ENCODE assay signal across 28 cellular contexts in genomic region chr22:42770941-42771647, GRCh38. TPM values are rescaled to one million over a fixed set of nuclear protein-coding genes. Genes with fewer than 3 reads are reported as not detected.
DNase-seq lines count a peak whose midpoint lies in the region; ATAC-seq and TF ChIP-seq lines count a peak whose summit lies in the region.
"Had no signal": no experiment of that assay in that cellular context is flagged by ENCODE, and none has a peak within 500 bp of the region (broad histone marks: within the 10 kb centered on the region; RNA-seq: fewer than 3 reads in every experiment).

No MANE protein-coding gene starts in this region.

- H3K36me3 ChIP-seq in uterus: no peaks in the 10 kb centered on the region
- H3K36me3 ChIP-seq: esophagus squamous epithelium, upper lobe of left lung had no signal

- H3K9me3 Mint-ChIP-seq in memory B cell: no peaks in the 10 kb centered on the region
- no peaks in the 10 kb centered on the region for H3K9me3 Mint-ChIP-seq in naive thymus-derived CD8-positive, alpha-beta T cell
- H3K9me3 Mint-ChIP-seq: activated naive CD8-positive, alpha-beta T cell treated with anti-CD3 and anti-CD28 coated beads, Interleukin-2, amount 10 ng/mL, durations not matched to agents 7 days and 5 days; activated T-cell treated with anti-CD3 and anti-CD28 coated beads, Interleukin-2, amount 50 U/mL, for 24 hours; CD8-positive, alpha-beta T cell had no signal

- H3K4me1 Mint-ChIP-seq in memory B cell: peaks cover 21% of the 10 kb centered on the region
- peaks cover 0 to 8% (median 0%) of the 10 kb centered on the region in 4 donors for H3K4me1 Mint-ChIP-seq in naive thymus-derived CD8-positive, alpha-beta T cell
- H3K4me1 Mint-ChIP-seq: activated naive CD8-positive, alpha-beta T cell treated with anti-CD3 and anti-CD28 coated beads, Interleukin-2, amount 10 ng/mL, durations not matched to agents 7 days and 5 days had no signal

- H3K4me1 ChIP-seq in uterus: peaks cover 0 to 6% of the 10 kb centered on the region in 2 donors

- H3K27ac ChIP-seq in uterus: peak overlapping the region; percentile 53 to 56
- H3K27ac ChIP-seq: KMS-11 had no signal

- DNase-seq in NCI-H2171 treated with DMSO at 0.1 percent for 48 hours (lab: John Stamatoyannopoulos, UW) (peak; percentile 30), NCI-H2171 (lab: John Stamatoyannopoulos, UW) (no peak), NCI-H69 (lab: John Stamatoyannopoulos, UW) (peak; percentile 19), memory B cell (ENCODE audit: low spot score in 2 of 2) (no peak), uterus (no peak), anterior cingulate cortex (lab: John Stamatoyannopoulos, UW) (no peak)
- DNase-seq in effector CD4-positive, alpha-beta T cell: no peak
- no peak for DNase-seq in naive thymus-derived CD8-positive, alpha-beta T cell
- DNase-seq: activated CD4-positive, alpha-beta T cell treated with anti-CD3 and anti-CD28 coated beads for 48 hours; activated gamma-delta T cell; activated naive CD8-positive, alpha-beta T cell treated with anti-CD3 and anti-CD28 coated beads, Interleukin-2, amount 10 ng/mL, durations not matched to agents 7 days and 5 days; activated T-cell treated with anti-CD3 and anti-CD28 coated beads, Interleukin-2, amount 50 U/mL, for 24 hours; CD8-positive, alpha-beta T cell; dermis blood vessel endothelial cell; DMS53; esophagus squamous epithelium; foreskin melanocyte; GF-D8; left cardiac atrium; NCI-H1436; NCI-H446; small intestine; stimulated activated CD4-positive, alpha-beta T cell treated with anti-CD3 and anti-CD28 coated beads, Interleukin-2, amount 100 ng/mL, for 24 hours; T-helper 2 cell had no signal

- TF ChIP-seq CTCF in uterus (IDR thresholded peaks at IDR 0.05): no peak

- H3K36me3 Mint-ChIP-seq in memory B cell: no peaks in the 10 kb centered on the region
- no peaks in the 10 kb centered on the region for H3K36me3 Mint-ChIP-seq in naive thymus-derived CD8-positive, alpha-beta T cell
- H3K36me3 Mint-ChIP-seq: activated naive CD8-positive, alpha-beta T cell treated with anti-CD3 and anti-CD28 coated beads, Interleukin-2, amount 10 ng/mL, durations not matched to agents 7 days and 5 days; CD8-positive, alpha-beta T cell had no signal

- no peak for TF ChIP-seq POLR2A in uterus (IDR thresholded peaks at IDR 0.05)

- peaks cover 4% of the 10 kb centered on the region for H3K27me3 Mint-ChIP-seq in memory B cell
- peaks cover 0 to 4% (median 3%) of the 10 kb centered on the region in 5 donors for H3K27me3 Mint-ChIP-seq in naive thymus-derived CD8-positive, alpha-beta T cell
- H3K27me3 Mint-ChIP-seq: activated naive CD8-positive, alpha-beta T cell treated with anti-CD3 and anti-CD28 coated beads, Interleukin-2, amount 10 ng/mL, durations not matched to agents 7 days and 5 days had no signal

- intact Hi-C loops in uterus (cut with DNase I; ENCODE audit: low total_unique reads): no loop called here

- H3K9me3 ChIP-seq in uterus: no peaks in the 10 kb centered on the region
- H3K9me3 ChIP-seq: esophagus squamous epithelium, upper lobe of left lung had no signal

- peak overlapping the region; percentile 28 for H3K27ac Mint-ChIP-seq in memory B cell
- peak overlapping the region in 2 of 10 donors; percentile 25 to 44 for H3K27ac Mint-ChIP-seq in naive thymus-derived CD8-positive, alpha-beta T cell
- H3K27ac Mint-ChIP-seq: activated naive CD8-positive, alpha-beta T cell treated with anti-CD3 and anti-CD28 coated beads, Interleukin-2, amount 10 ng/mL, durations not matched to agents 7 days and 5 days; activated T-cell treated with anti-CD3 and anti-CD28 coated beads, Interleukin-2, amount 50 U/mL, for 24 hours; CD8-positive, alpha-beta T cell had no signal

- POLR2A ChIA-PET in naive thymus-derived CD8-positive, alpha-beta T cell (lab: Charles Lee): no interaction called here

- no peak overlapping the region for H3K4me3 ChIP-seq in uterus

- no peaks in the 10 kb centered on the region for H3K27me3 ChIP-seq in uterus
- H3K27me3 ChIP-seq: esophagus squamous epithelium, upper lobe of left lung had no signal

- H3K4me3 Mint-ChIP-seq in memory B cell: peak overlapping the region; percentile 34
- no peak overlapping the region for H3K4me3 Mint-ChIP-seq in naive thymus-derived CD8-positive, alpha-beta T cell
- H3K4me3 Mint-ChIP-seq: activated naive CD8-positive, alpha-beta T cell treated with anti-CD3 and anti-CD28 coated beads, Interleukin-2, amount 10 ng/mL, durations not matched to agents 7 days and 5 days; activated T-cell treated with anti-CD3 and anti-CD28 coated beads, Interleukin-2, amount 50 U/mL, for 24 hours; CD8-positive, alpha-beta T cell had no signal

- ATAC-seq in memory B cell (ENCODE audit: low read depth): no peak
- no peak for ATAC-seq in naive thymus-derived CD8-positive, alpha-beta T cell
- ATAC-seq: CD8-positive, alpha-beta T cell; SK-N-SH treated with all-trans-retinoic acid at 6 μM for 48 hours had no signal

RNA-seq across cellular contexts. Expression of gene A4GALT, which starts 50.4 kb away (rescaled TPM):
- total RNA-seq in uterus: 10 to 100 TPM in 3 of 4 donors, 1 to 10 TPM in 1; 4.4 to 100.0 (median 19.6) TPM
- not detected for total RNA-seq in naive thymus-derived CD8-positive, alpha-beta T cell
- not detected for polyA plus RNA-seq in naive thymus-derived CD8-positive, alpha-beta T cell
- total RNA-seq: activated CD8-positive, alpha-beta memory T cell treated with anti-CD3 and anti-CD28 coated beads for 36 hours; activated naive CD8-positive, alpha-beta T cell treated with anti-CD3 and anti-CD28 coated beads, Interleukin-2, amount 10 ng/mL, durations not matched to agents 7 days and 5 days; CD8-positive, alpha-beta T cell had no signal

Comparison
In these comparisons a context has a peak if more than half of its experiments do, and no peak if none do; other contexts are left out.
1. DNase-seq: peak in NCI-H2171 treated with DMSO at 0.1 percent for 48 hours (single experiment) and NCI-H69 (single experiment); none in NCI-H2171 (single experiment), memory B cell (0 of 2), uterus (0 of 2), anterior cingulate cortex (0 of 58), effector CD4-positive, alpha-beta T cell (single experiment) and naive thymus-derived CD8-positive, alpha-beta T cell (0 of 10).
2. RNA of gene A4GALT, which starts 50.4 kb away (total RNA-seq): 4.4 to 100.0 TPM in uterus; not detected in naive thymus-derived CD8-positive, alpha-beta T cell; every median in the first group is over 4 times any median in the second.